In the genomic region with DNA sequence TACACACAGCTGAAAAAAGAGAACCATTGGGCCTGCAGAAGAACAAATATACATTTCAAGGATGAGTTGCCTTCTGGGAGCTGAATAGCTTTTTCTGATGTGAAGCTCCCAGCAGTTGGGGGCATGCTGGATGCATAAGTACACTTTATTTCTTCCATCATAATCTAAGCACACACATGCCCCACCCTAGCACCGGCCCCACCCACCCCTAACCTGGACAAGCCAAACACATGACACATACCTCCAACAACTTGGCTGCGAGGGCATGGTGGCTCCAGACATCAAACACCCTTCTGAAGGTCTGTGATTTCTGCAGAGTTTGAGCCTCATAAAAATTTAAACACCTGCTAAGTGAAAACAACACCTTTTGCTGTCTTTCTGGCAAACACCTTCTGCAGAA, we compare ENCODE assay signal across 19 cellular contexts.
"Had no signal": no experiment of that assay in that cellular context is flagged by ENCODE, and none has a peak within 500 bp of the region (broad histone marks: within the 10 kb centered on the region; RNA-seq: fewer than 3 reads in every experiment).

No MANE protein-coding gene starts in this region.

- H3K36me3 ChIP-seq: cardiac muscle cell, lower lobe of right lung, thoracic aorta, WERI-Rb-1 had no signal

- H3K27ac Mint-ChIP-seq: activated CD4-positive, alpha-beta T cell treated with anti-CD3 and anti-CD28 coated beads, Interleukin-2, amount 10 ng/mL, durations not matched to agents 7 days and 5 days; activated CD8-positive, alpha-beta memory T cell treated with anti-CD3 and anti-CD28 coated beads, Interleukin-2, amount 10 ng/mL, durations not matched to agents 7 days and 5 days; activated CD8-positive, alpha-beta T cell treated with anti-CD3 and anti-CD28 coated beads for 36 hours; activated naive CD4-positive, alpha-beta T cell treated with anti-CD3 and anti-CD28 coated beads, Interleukin-2, amount 10 ng/mL, durations not matched to agents 7 days and 5 days; activated naive CD8-positive, alpha-beta T cell treated with anti-CD3 and anti-CD28 coated beads, Interleukin-2, amount 50 U/mL, for 24 hours; endodermal cell; natural killer cell; progenitor cell of endocrine pancreas; type B pancreatic cell had no signal

- DNase-seq: activated CD4-positive, alpha-beta T cell treated with anti-CD3 and anti-CD28 coated beads, Interleukin-2, amount 10 ng/mL, durations not matched to agents 7 days and 5 days; activated CD4-positive, CD25-positive, alpha-beta regulatory T cell treated with anti-CD3 and anti-CD28 coated beads, Interleukin-2, amount 50 U/mL, for 72 hours; activated CD8-positive, alpha-beta memory T cell treated with anti-CD3 and anti-CD28 coated beads, Interleukin-2, amount 10 ng/mL, durations not matched to agents 7 days and 5 days; activated CD8-positive, alpha-beta T cell treated with anti-CD3 and anti-CD28 coated beads for 36 hours; activated effector memory CD4-positive, alpha-beta T cell treated with anti-CD3 and anti-CD28 coated beads, Interleukin-2, amount 50 U/mL, for 16 hours; activated naive CD4-positive, alpha-beta T cell treated with anti-CD3 and anti-CD28 coated beads, Interleukin-2, amount 10 ng/mL, durations not matched to agents 7 days and 5 days; activated naive CD8-positive, alpha-beta T cell treated with anti-CD3 and anti-CD28 coated beads, Interleukin-2, amount 50 U/mL, for 24 hours; activated T-cell treated with anti-CD3 and anti-CD28 coated beads for 4 hours; cortex of kidney; endodermal cell; lower lobe of right lung; natural killer cell; stimulated activated CD4-positive, alpha-beta T cell treated with anti-CD3 and anti-CD28 coated beads, Interleukin-4, amount 100 ng/mL, for 1 hour; stimulated activated naive CD4-positive, alpha-beta T cell treated with Interleukin-2 at 50 U/mL for 16 hours; WERI-Rb-1 had no signal

- H3K9me3 Mint-ChIP-seq: activated CD4-positive, alpha-beta T cell treated with anti-CD3 and anti-CD28 coated beads, Interleukin-2, amount 10 ng/mL, durations not matched to agents 7 days and 5 days; activated CD8-positive, alpha-beta T cell treated with anti-CD3 and anti-CD28 coated beads for 36 hours; activated naive CD4-positive, alpha-beta T cell treated with anti-CD3 and anti-CD28 coated beads, Interleukin-2, amount 10 ng/mL, durations not matched to agents 7 days and 5 days; activated naive CD8-positive, alpha-beta T cell treated with anti-CD3 and anti-CD28 coated beads, Interleukin-2, amount 50 U/mL, for 24 hours; endodermal cell; natural killer cell; type B pancreatic cell had no signal

- H3K36me3 Mint-ChIP-seq: activated CD8-positive, alpha-beta memory T cell treated with anti-CD3 and anti-CD28 coated beads, Interleukin-2, amount 10 ng/mL, durations not matched to agents 7 days and 5 days; activated naive CD4-positive, alpha-beta T cell treated with anti-CD3 and anti-CD28 coated beads, Interleukin-2, amount 10 ng/mL, durations not matched to agents 7 days and 5 days; natural killer cell; type B pancreatic cell had no signal

- H3K9me3 ChIP-seq: lower lobe of right lung, thoracic aorta had no signal

- H3K4me1 ChIP-seq: lower lobe of right lung had no signal

- ATAC-seq: activated CD8-positive, alpha-beta memory T cell treated with anti-CD3 and anti-CD28 coated beads, Interleukin-2, amount 10 ng/mL, durations not matched to agents 7 days and 5 days; activated CD8-positive, alpha-beta T cell treated with anti-CD3 and anti-CD28 coated beads for 36 hours; activated naive CD8-positive, alpha-beta T cell treated with anti-CD3 and anti-CD28 coated beads, Interleukin-2, amount 50 U/mL, for 24 hours; lower lobe of right lung; natural killer cell had no signal

- H3K4me3 ChIP-seq: cardiac muscle cell, lower lobe of right lung, thoracic aorta had no signal
